Comparison of ENCODE assay signal across 1 cellular context in the genomic region with DNA sequence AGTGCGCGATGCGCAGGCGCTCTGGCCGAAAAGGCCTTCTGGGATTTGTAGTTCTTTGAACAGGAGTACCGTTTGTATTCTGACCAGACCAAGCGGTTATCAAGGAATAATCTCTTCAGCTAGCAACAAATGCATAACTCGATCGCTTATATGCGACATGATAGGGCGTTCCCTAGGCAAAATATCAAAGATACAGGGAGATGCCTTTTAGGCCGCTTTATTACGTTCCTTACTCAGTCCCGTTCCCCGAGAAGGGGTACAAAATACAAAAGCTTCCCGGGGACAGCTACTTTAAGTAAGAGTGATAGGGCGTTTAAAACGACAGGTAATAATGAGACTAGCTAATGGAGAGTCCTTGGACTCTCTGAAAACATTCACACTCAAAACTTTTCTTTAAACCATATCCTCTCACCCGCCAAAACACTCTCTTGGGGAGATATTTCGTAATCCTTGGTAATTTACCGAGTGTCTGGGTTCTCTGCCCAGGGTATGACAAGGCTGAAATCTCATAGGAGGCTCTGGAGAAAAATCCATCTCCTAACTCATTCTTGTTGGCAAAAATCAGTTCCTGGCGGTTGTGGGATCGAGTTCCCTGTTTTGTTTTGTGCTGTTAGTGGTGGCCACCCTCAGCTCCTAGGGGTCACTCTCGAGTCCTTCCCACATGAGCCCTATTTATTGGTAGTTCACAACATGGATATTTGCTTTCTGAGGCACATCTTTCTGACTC.
A peak's percentile ranks its signal among the peaks of the same experiment; 100 is the strongest.
TF ChIP-seq lines count a peak whose summit lies in the region.

No MANE protein-coding gene starts in this region.

TF ChIP-seq in H1, 55 proteins besides CTCF, POLR2A, EP300 and RAD21 (continued from another document):
- TF ChIP-seq TBP (IDR thresholded peaks at IDR 0.05; ENCODE audit: low read depth, low read length) = peak; percentile 13; the same call in 1 of the 2 replicates
- TF ChIP-seq SUZ12 (IDR thresholded peaks at IDR 0.05; ENCODE audit: low read length) = no peak
- TF ChIP-seq HDAC2 (IDR thresholded peaks at IDR 0.05; ENCODE audit: borderline replicate concordance in 1 of 2, low read depth in 2 of 2, low read length in 2 of 2) = no peak
- no peak for TF ChIP-seq TAF1 (IDR thresholded peaks at IDR 0.05; ENCODE audit: low read depth, low read length)
- no peak for TF ChIP-seq GTF2F1 (IDR thresholded peaks at IDR 0.05; ENCODE audit: borderline replicate concordance, low read depth, low read length)
- no peak for TF ChIP-seq FOSL1 (IDR thresholded peaks at IDR 0.05; ENCODE audit: insufficient read depth, low read depth, low read length)
- TF ChIP-seq SIRT6 (IDR thresholded peaks at IDR 0.05; ENCODE audit: low read length) = no peak
- TF ChIP-seq, protein P1, sequence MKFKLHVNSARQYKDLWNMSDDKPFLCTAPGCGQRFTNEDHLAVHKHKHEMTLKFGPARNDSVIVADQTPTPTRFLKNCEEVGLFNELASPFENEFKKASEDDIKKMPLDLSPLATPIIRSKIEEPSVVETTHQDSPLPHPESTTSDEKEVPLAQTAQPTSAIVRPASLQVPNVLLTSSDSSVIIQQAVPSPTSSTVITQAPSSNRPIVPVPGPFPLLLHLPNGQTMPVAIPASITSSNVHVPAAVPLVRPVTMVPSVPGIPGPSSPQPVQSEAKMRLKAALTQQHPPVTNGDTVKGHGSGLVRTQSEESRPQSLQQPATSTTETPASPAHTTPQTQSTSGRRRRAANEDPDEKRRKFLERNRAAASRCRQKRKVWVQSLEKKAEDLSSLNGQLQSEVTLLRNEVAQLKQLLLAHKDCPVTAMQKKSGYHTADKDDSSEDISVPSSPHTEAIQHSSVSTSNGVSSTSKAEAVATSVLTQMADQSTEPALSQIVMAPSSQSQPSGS (IDR thresholded peaks at IDR 0.05; ENCODE audit: low read length) = no peak
- TF ChIP-seq NANOG (IDR thresholded peaks at IDR 0.05; ENCODE audit: insufficient read depth, low read depth, low read length, poor library complexity, severe bottlenecking) = no peak
- no peak for TF ChIP-seq RFX5 (IDR thresholded peaks at IDR 0.05; ENCODE audit: borderline replicate concordance, low read depth, low read length)
- no peak for TF ChIP-seq POU5F1 (IDR thresholded peaks at IDR 0.05; ENCODE audit: low read depth, low read length)
